Comparison of ENCODE assay signal across 10 cellular contexts in the genomic region with DNA sequence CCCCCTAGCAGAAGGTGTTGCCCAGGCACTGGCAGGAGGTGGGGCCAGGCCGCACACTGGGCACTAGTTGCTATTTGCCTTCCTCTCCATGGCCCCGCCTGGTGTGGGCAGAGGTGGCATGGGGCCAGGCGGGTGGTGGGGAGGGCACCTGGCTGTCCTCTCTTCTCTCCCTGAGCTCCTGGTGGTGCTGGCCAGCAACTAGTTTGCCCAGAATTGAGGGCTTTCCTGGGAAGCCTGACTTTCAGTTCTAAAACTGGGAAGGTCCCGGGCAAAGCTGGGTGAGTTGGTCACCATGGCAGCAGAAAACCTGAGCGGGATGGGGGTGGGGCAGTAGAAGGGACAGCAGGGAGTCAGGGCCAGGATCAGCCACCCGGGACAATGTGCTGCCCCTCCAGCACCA. TPM values are rescaled to one million over a fixed set of nuclear protein-coding genes. Genes with fewer than 3 reads are reported as not detected.
DNase-seq lines count a peak whose midpoint lies in the region; ATAC-seq lines count a peak whose summit lies in the region.
"Had no signal": no experiment of that assay in that cellular context is flagged by ENCODE, and none has a peak within 500 bp of the region (broad histone marks: within the 10 kb centered on the region; RNA-seq: fewer than 3 reads in every experiment).

No MANE protein-coding gene starts in this region.

- H3K4me3 ChIP-seq in BLaER1 treated with 17β-estradiol and CSF1 and Interleukin-3, amounts not matched to agents 10 nM and 100 nM = no peak overlapping the region
- no peak overlapping the region for H3K4me3 ChIP-seq in muscle layer of colon (ENCODE audit: low read depth in 1 of 2, low read length in 2 of 2)

- H3K27me3 ChIP-seq in BLaER1 treated with 17β-estradiol and CSF1 and Interleukin-3, amounts not matched to agents 10 nM and 100 nM = no peaks in the 10 kb centered on the region
- H3K27me3 ChIP-seq in muscle layer of colon (ENCODE audit: control insufficient read depth in 1 of 2, insufficient read depth in 2 of 2, low read length in 2 of 2) = no peaks in the 10 kb centered on the region

- DNase-seq in NCI-H1105 (lab: John Stamatoyannopoulos, UW) (peak; percentile 59), cerebellum (ENCODE audit: low spot score) (peak; percentile 29), NCI-H2227 (lab: John Stamatoyannopoulos, UW; ENCODE audit: unreplicated experiment) (no peak), T1000 (lab: John Stamatoyannopoulos, UW) (no peak)
- DNase-seq: activated CD8-positive, alpha-beta memory T cell treated with anti-CD3 and anti-CD28 coated beads, Interleukin-2, amount 10 ng/mL, durations not matched to agents 7 days and 5 days; CD4-positive, CD25-positive, alpha-beta regulatory T cell had no signal

- H3K9ac ChIP-seq in BLaER1 treated with 17β-estradiol and CSF1 and Interleukin-3, amounts not matched to agents 10 nM and 100 nM = peak overlapping the region in 9 of 11 experiments; percentile 33 to 80 (median 66); a peak in 11 of 22 replicates
- H3K9ac ChIP-seq in muscle layer of colon (ENCODE audit: low read length) = no peak overlapping the region

- H4K20me1 ChIP-seq in BLaER1 treated with 17β-estradiol and CSF1 and Interleukin-3, amounts not matched to agents 10 nM and 100 nM = no peaks in the 10 kb centered on the region

- H3K9me3 ChIP-seq in BLaER1 treated with 17β-estradiol and CSF1 and Interleukin-3, amounts not matched to agents 10 nM and 100 nM (replicated peaks in 1 of 11) = peaks cover 6 to 12% (median 10%) of the 10 kb centered on the region in 11 experiments; a peak in 19 of 22 replicates
- no peaks in the 10 kb centered on the region for H3K9me3 ChIP-seq in muscle layer of colon (ENCODE audit: low read length)

- peak overlapping the region in 9 of 11 experiments; percentile 70 to 99 (median 78); a peak in 18 of 22 replicates for H3K27ac ChIP-seq in BLaER1 treated with 17β-estradiol and CSF1 and Interleukin-3, amounts not matched to agents 10 nM and 100 nM
- peak overlapping the region; percentile 96 for H3K27ac ChIP-seq in muscle layer of colon (ENCODE audit: low read depth, low read length)

- H3K36me3 ChIP-seq in BLaER1 treated with 17β-estradiol and CSF1 and Interleukin-3, amounts not matched to agents 10 nM and 100 nM = 0 out of 22 replicates have a peak, but pooled peaks cover 0 to 5% (median 0%) of the 10 kb centered on the region in 11 experiments
- no peaks in the 10 kb centered on the region for H3K36me3 ChIP-seq in muscle layer of colon (ENCODE audit: insufficient read depth, low read length)

- ATAC-seq in GM19452 (IDR thresholded peaks at IDR 0.05; ENCODE audit: unreplicated experiment) (no peak), GM18502 (IDR thresholded peaks at IDR 0.05; ENCODE audit: poor library complexity, unreplicated experiment) (no peak)
- ATAC-seq: activated CD8-positive, alpha-beta memory T cell treated with anti-CD3 and anti-CD28 coated beads, Interleukin-2, amount 10 ng/mL, durations not matched to agents 7 days and 5 days had no signal

- peak overlapping the region; percentile 59 to 77 (median 69) for H3K4me2 ChIP-seq in BLaER1 treated with 17β-estradiol and CSF1 and Interleukin-3, amounts not matched to agents 10 nM and 100 nM

- peaks cover 52 to 97% (median 71%) of the 10 kb centered on the region in 10 experiments for H3K4me1 ChIP-seq in BLaER1 treated with 17β-estradiol and CSF1 and Interleukin-3, amounts not matched to agents 10 nM and 100 nM
- peaks cover 72% of the 10 kb centered on the region for H3K4me1 ChIP-seq in muscle layer of colon (ENCODE audit: insufficient read depth, low read length)

RNA-seq across cellular contexts. Expression of gene RBM38, which starts 48.2 kb away (rescaled TPM):
- total RNA-seq in cerebellum = 11.4 TPM

Comparison
In these comparisons a context has a peak if more than half of its experiments do, and no peak if none do; other contexts are left out.
1. DNase-seq: peak in NCI-H1105 (single experiment) and cerebellum (single experiment); none in NCI-H2227 (single experiment) and T1000 (single experiment).